22 cellular contexts compared by ENCODE assay signal in the genomic region with DNA sequence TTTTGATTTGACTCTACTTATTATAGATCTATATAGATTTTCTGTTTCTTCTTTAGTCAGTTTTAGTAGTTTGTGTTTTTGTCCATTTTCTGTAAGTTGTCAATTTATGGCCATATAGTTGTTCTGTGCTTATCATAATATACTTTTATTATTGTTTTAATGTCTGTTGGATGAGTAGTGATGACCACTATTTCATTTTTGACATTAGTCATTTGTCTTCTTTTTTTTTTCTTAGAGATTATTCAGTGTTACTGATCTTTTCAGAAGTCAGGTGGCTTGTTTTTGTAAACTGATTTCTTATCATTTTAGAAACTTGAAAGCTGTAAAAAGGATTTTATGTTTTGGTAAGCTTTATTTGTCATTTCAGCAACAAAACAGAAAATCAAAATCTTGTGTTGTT.
"Had no signal": no experiment of that assay in that cellular context is flagged by ENCODE, and none has a peak within 500 bp of the region (broad histone marks: within the 10 kb centered on the region; RNA-seq: fewer than 3 reads in every experiment).

No MANE protein-coding gene starts in this region.

- H3K4me1 Mint-ChIP-seq: endodermal cell, nephron progenitor cell had no signal

- FAIRE-seq: islet of Langerhans had no signal

- DNase-seq: colonic mucosa; effector CD4-positive, alpha-beta T cell; endodermal cell; erythroblast; foreskin keratinocyte; heart right ventricle; hypothalamus; mammary epithelial cell; naive thymus-derived CD4-positive, alpha-beta T cell; nephron progenitor cell; psoas muscle; retina; right lobe of liver; spleen; stimulated activated CD4-positive, alpha-beta T cell treated with anti-CD3 and anti-CD28 coated beads, Interleukin-15, amount 100 ng/mL, for 24 hours; stimulated activated CD4-positive, alpha-beta T cell treated with anti-CD3 and anti-CD28 coated beads, Interleukin-1b, Interleukin-23, amount 100 ng/mL, for 48 hours; stimulated activated CD4-positive, alpha-beta T cell treated with anti-CD3 and anti-CD28 coated beads, Interleukin-4, amount 100 ng/mL, for 24 hours; stimulated activated naive B cell treated with anti-CD40 and anti-IgM and Interleukin-4, amounts not matched to agents 10 μg/mL and 1 μg/mL and 100 μg/mL, for 72 hours; stimulated activated naive CD8-positive, alpha-beta T cell treated with anti-CD3 and anti-CD28 coated beads, Interleukin-15, amount 100 ng/mL, for 72 hours; transverse colon had no signal

- ATAC-seq: foreskin keratinocyte; heart right ventricle; left lobe of liver; naive thymus-derived CD4-positive, alpha-beta T cell; psoas muscle; right lobe of liver had no signal

- H3K27me3 Mint-ChIP-seq: naive thymus-derived CD4-positive, alpha-beta T cell; stimulated activated naive B cell treated with anti-CD40 and anti-IgM and Interleukin-4, amounts not matched to agents 10 μg/mL and 1 μg/mL and 100 μg/mL, for 72 hours; stimulated activated naive CD8-positive, alpha-beta T cell treated with anti-CD3 and anti-CD28 coated beads, Interleukin-15, amount 100 ng/mL, for 72 hours had no signal

- H3K27ac Mint-ChIP-seq: endodermal cell; nephron progenitor cell; stimulated activated naive B cell treated with anti-CD40 and anti-IgM and Interleukin-4, amounts not matched to agents 10 μg/mL and 1 μg/mL and 100 μg/mL, for 72 hours had no signal

- H3K4me3 Mint-ChIP-seq: endodermal cell; nephron progenitor cell; stimulated activated naive B cell treated with anti-CD40 and anti-IgM and Interleukin-4, amounts not matched to agents 10 μg/mL and 1 μg/mL and 100 μg/mL, for 72 hours; stimulated activated naive CD8-positive, alpha-beta T cell treated with anti-CD3 and anti-CD28 coated beads, Interleukin-15, amount 100 ng/mL, for 72 hours had no signal
